In the genomic region with DNA sequence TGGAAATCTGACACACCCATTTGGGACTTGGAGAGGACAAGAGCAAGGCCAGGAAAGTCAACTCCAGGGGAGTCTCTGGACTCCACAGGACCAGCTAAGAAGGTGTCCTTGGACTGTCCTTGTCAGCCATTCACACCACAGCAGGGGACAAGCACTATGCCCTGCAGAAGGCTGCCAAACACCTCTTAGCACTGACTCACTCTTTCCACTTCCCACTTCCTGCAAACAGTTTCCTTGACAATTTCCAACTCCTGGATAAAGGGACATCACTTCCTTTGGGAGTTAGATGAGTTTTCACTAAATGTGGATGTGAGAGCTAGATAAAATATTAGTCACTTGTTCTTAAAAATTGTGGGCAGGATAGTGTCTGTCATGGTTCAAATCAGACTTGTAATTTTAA, we compare ENCODE assay signal across 12 cellular contexts. TPM values are rescaled to one million over a fixed set of nuclear protein-coding genes. Genes with fewer than 3 reads are reported as not detected.
DNase-seq lines count a peak whose midpoint lies in the region; ATAC-seq and TF ChIP-seq lines count a peak whose summit lies in the region.
"Had no signal": no experiment of that assay in that cellular context is flagged by ENCODE, and none has a peak within 500 bp of the region (broad histone marks: within the 10 kb centered on the region; RNA-seq: fewer than 3 reads in every experiment).

No MANE protein-coding gene starts in this region.

- no peak overlapping the region for H2AFZ ChIP-seq in MM.1S (ENCODE audit: low read length)

- H3K4me2 ChIP-seq in MM.1S (ENCODE audit: low read depth, low read length), result no peak overlapping the region

- no peaks in the 10 kb centered on the region for H3K27me3 ChIP-seq in psoas muscle (ENCODE audit: insufficient read depth in 3 of 3, low read length in 2 of 3)
- H3K27me3 ChIP-seq in MM.1S (replicated peaks; ENCODE audit: insufficient read depth, low read length), result no peaks in the 10 kb centered on the region

- peaks cover 0 to 31% of the 10 kb centered on the region in 2 donors for H3K36me3 ChIP-seq in psoas muscle (ENCODE audit: insufficient read depth in 1 of 2, low read depth in 1 of 2)
- H3K36me3 ChIP-seq in MM.1S (replicated peaks; ENCODE audit: insufficient read depth, low read length), result no peaks in the 10 kb centered on the region

- no peaks in the 10 kb centered on the region for H3K9me3 Mint-ChIP-seq in HFFc6
- H3K9me3 Mint-ChIP-seq: activated T-helper 1 cell treated with anti-CD3 and anti-CD28 coated beads, Interleukin-12 subunit alpha, Interleukin-12 subunit beta, Interleukin-2, Interleukin-4 antibody, amounts not matched to agents 30 ng/mL and 10 ng/mL and 1 ng/mL, durations not matched to agents 14 hours and 24 hours and 36 hours had no signal

- no peak overlapping the region for H3K4me3 Mint-ChIP-seq in HFFc6
- H3K4me3 Mint-ChIP-seq in T-helper 17 cell, result peak overlapping the region; percentile 72

- H3K9me3 ChIP-seq in T-helper 17 cell (ENCODE audit: control insufficient read depth, low read length, poor library complexity, severe bottlenecking) (no peaks in the 10 kb centered on the region), psoas muscle (no peaks in the 10 kb centered on the region), MM.1S (replicated peaks; ENCODE audit: insufficient read depth, low read length) (no peaks in the 10 kb centered on the region)

- no peak for TF ChIP-seq POLR2A in erythroblast (IDR thresholded peaks at IDR 0.05; ENCODE audit: low read length)

- H3K27me3 Mint-ChIP-seq in HFFc6 (ENCODE audit: insufficient read depth), result peaks cover 5% of the 10 kb centered on the region
- peaks cover 16% of the 10 kb centered on the region for H3K27me3 Mint-ChIP-seq in T-helper 17 cell

- ATAC-seq in T-helper 17 cell, result no peak
- ATAC-seq in Right ventricle myocardium superior (ENCODE audit: poor library complexity), result peak; percentile 73
- peak in 3 of 4 donors; percentile 40 to 61 (median 47) for ATAC-seq in psoas muscle

- H3K27ac Mint-ChIP-seq in HFFc6 (peak overlapping the region; percentile 51), T-helper 17 cell (peak overlapping the region; percentile 57)

- H3K27ac ChIP-seq in psoas muscle (peak overlapping the region; percentile 20), MM.1S (ENCODE audit: low read length) (no peak overlapping the region)
- H3K27ac ChIP-seq: VCaP had no signal

- H3K4me3 ChIP-seq in psoas muscle (no peak overlapping the region), MM.1S (ENCODE audit: low read length) (no peak overlapping the region)

- no peaks in the 10 kb centered on the region for H3K79me2 ChIP-seq in MM.1S (ENCODE audit: low read length)

- TF ChIP-seq CTCF in HFFc6 (IDR thresholded peaks at IDR 0.05) (no peak), psoas muscle (IDR thresholded peaks at IDR 0.05) (no peak), MM.1S (IDR thresholded peaks at IDR 0.05; ENCODE audit: low read length) (no peak)

- no peaks in the 10 kb centered on the region for H4K20me1 ChIP-seq in MM.1S (ENCODE audit: insufficient read depth, low read length)

- H3K4me1 ChIP-seq in psoas muscle (peaks cover 6% of the 10 kb centered on the region), MM.1S (ENCODE audit: low read length) (no peaks in the 10 kb centered on the region)

- H3K4me1 Mint-ChIP-seq in HFFc6 (ENCODE audit: low read depth) (peaks cover 44% of the 10 kb centered on the region), T-helper 17 cell (peaks cover 16% of the 10 kb centered on the region)

- no peaks in the 10 kb centered on the region for H3K9me2 ChIP-seq in MM.1S (replicated peaks; ENCODE audit: insufficient read depth, low read length)

- intact Hi-C loops in Right ventricle myocardium superior (cut with DNase I) (no loop called here), psoas muscle (cut with DNase I) (no loop called here)

- H3K36me3 Mint-ChIP-seq in HFFc6 (ENCODE audit: low read depth), result peaks cover 32% of the 10 kb centered on the region
- peaks cover 18% of the 10 kb centered on the region for H3K36me3 Mint-ChIP-seq in T-helper 17 cell (ENCODE audit: low read depth)

- DNase-seq in HFFc6 (peak; percentile 33), T-helper 17 cell (no peak), Right ventricle myocardium superior (no peak), psoas muscle (no peak), MM.1S (no peak), NCI-H1417 treated with DMSO at 0.1 percent for 48 hours (lab: John Stamatoyannopoulos, UW) (no peak), erythroblast (lab: John Stamatoyannopoulos, UW) (no peak), SW480 (ENCODE audit: low spot score) (no peak)
- DNase-seq: NCI-H1105; NK-92 treated with Interleukin-12 subunit alpha and Interleukin-12 subunit beta, amount 100 ng/mL, for 24 hours had no signal

- H3F3A ChIP-seq in MM.1S (ENCODE audit: insufficient read depth, low read length), result no peaks in the 10 kb centered on the region

- no peak overlapping the region for H3K9ac ChIP-seq in MM.1S (ENCODE audit: low read length)

RNA-seq across cellular contexts. Expression of gene BCAR1, which starts 37.8 kb away (rescaled TPM):
- total RNA-seq in HFFc6 (2021; fragmentation: NEBNext Ultra II Directional; extraction: Animal tissue kit (Norgen Biotek cat#: 25700)), result 100 to 1,000 TPM; 126 to 148 (median 130) TPM
- under 1 TPM in 1 of 2 donors, not detected in 1; 0.50 TPM for total RNA-seq in T-helper 17 cell
- total RNA-seq in Right ventricle myocardium superior, result 75.4 TPM
- 100 to 1,000 TPM in 2 of 4 donors, 10 to 100 TPM in 2; 61.8 to 108 (median 90.1) TPM for total RNA-seq in psoas muscle
- polyA plus RNA-seq in psoas muscle, result 10 to 100 TPM; 66.3 to 90.7 (median 78.7) TPM

Comparison
In these comparisons a context has a peak if more than half of its experiments do, and no peak if none do; other contexts are left out.
1. RNA of gene BCAR1, which starts 37.8 kb away (total RNA-seq): 126 to 148 TPM in HFFc6, 61.8 to 108 TPM in psoas muscle and 75.4 TPM in Right ventricle myocardium superior (single experiment); 0.50 TPM in T-helper 17 cell; every median in the first group is over 10 times any median in the second.